9 cellular contexts compared by ENCODE assay signal in genomic region chr2:182649316-182649715, GRCh38.
A peak's percentile ranks its signal among the peaks of the same experiment; 100 is the strongest.
DNase-seq lines count a peak whose midpoint lies in the region; ATAC-seq and TF ChIP-seq lines count a peak whose summit lies in the region.
"Had no signal": no experiment of that assay in that cellular context is flagged by ENCODE, and none has a peak within 500 bp of the region (broad histone marks: within the 10 kb centered on the region; RNA-seq: fewer than 3 reads in every experiment).

No MANE protein-coding gene starts in this region.

- no peak overlapping the region for H3K27ac Mint-ChIP-seq in T-helper 17 cell

- H2AFZ ChIP-seq in neuronal stem cell (ENCODE audit: low read length) = no peak overlapping the region

- no peak overlapping the region for H3K9ac ChIP-seq in neuronal stem cell (ENCODE audit: low read depth, low read length, poor library complexity)

- no peak overlapping the region for H3K27ac ChIP-seq in neuronal stem cell (replicated peaks; ENCODE audit: low read length)
- no peak overlapping the region for H3K27ac ChIP-seq in suprapubic skin

- no peak overlapping the region for H2AK5ac ChIP-seq in neuronal stem cell (ENCODE audit: low read depth, low read length)

- H3K4me2 ChIP-seq in neuronal stem cell (ENCODE audit: insufficient read depth, low read length, poor library complexity, severe bottlenecking) = no peak overlapping the region

- no peaks in the 10 kb centered on the region for H3K27me3 ChIP-seq in GM06990 (replicated peaks; ENCODE audit: control insufficient read depth, insufficient read depth, low read length)
- H3K27me3 ChIP-seq in neuronal stem cell (ENCODE audit: control insufficient read depth in 3 of 3, insufficient read depth in 3 of 3, low read depth in 1 of 3, low read length in 3 of 3) = no peaks in the 10 kb centered on the region
- H3K27me3 ChIP-seq in suprapubic skin = no peaks in the 10 kb centered on the region

- ATAC-seq in HG02884 (IDR thresholded peaks at IDR 0.05; ENCODE audit: unreplicated experiment) (peak; percentile 71), T-helper 17 cell (no peak), HG02840 (IDR thresholded peaks at IDR 0.05; ENCODE audit: low FRiP score, unreplicated experiment) (no peak)

- H3K27me3 Mint-ChIP-seq in T-helper 17 cell = peaks cover 4% of the 10 kb centered on the region

- H3K4me3 ChIP-seq in GM06990 (replicated peaks; ENCODE audit: low read depth, low read length) (no peak overlapping the region), neuronal stem cell (ENCODE audit: low read length in 2 of 2) (no peak overlapping the region), suprapubic skin (no peak overlapping the region)

- H3K14ac ChIP-seq in neuronal stem cell (ENCODE audit: low read length) = no peak overlapping the region

- H3K23ac ChIP-seq in neuronal stem cell (ENCODE audit: low read depth, low read length, poor library complexity) = no peak overlapping the region

- H3K4me1 Mint-ChIP-seq in T-helper 17 cell = peaks cover 15% of the 10 kb centered on the region

- H3K4ac ChIP-seq in neuronal stem cell (ENCODE audit: low read length) = no peak overlapping the region

- TF ChIP-seq CTCF in GM06990 (IDR thresholded peaks at IDR 0.05; ENCODE audit: insufficient read depth, low read length, poor library complexity, severe bottlenecking) (peak; percentile 52), suprapubic skin (IDR thresholded peaks at IDR 0.05) (no peak)

- H3K9me3 ChIP-seq in neuronal stem cell (replicated peaks in 1 of 2; ENCODE audit: control insufficient read depth in 2 of 2, insufficient read depth in 1 of 2, low read depth in 1 of 2, low read length in 2 of 2) (no peaks in the 10 kb centered on the region), suprapubic skin (no peaks in the 10 kb centered on the region), T-helper 17 cell (ENCODE audit: control insufficient read depth, low read length, poor library complexity, severe bottlenecking) (no peaks in the 10 kb centered on the region)

- H3K4me3 Mint-ChIP-seq in T-helper 17 cell = no peak overlapping the region
- H3K4me3 Mint-ChIP-seq: naive B cell had no signal

- H2BK5ac ChIP-seq in neuronal stem cell (ENCODE audit: low read length) = no peak overlapping the region

- no peaks in the 10 kb centered on the region for H3K36me3 ChIP-seq in GM06990 (ENCODE audit: control insufficient read depth, insufficient read depth, low read length)
- no peaks in the 10 kb centered on the region for H3K36me3 ChIP-seq in neuronal stem cell (replicated peaks in 1 of 2; ENCODE audit: control insufficient read depth in 2 of 2, insufficient read depth in 2 of 2, low read length in 2 of 2)
- no peaks in the 10 kb centered on the region for H3K36me3 ChIP-seq in suprapubic skin

- no CpG with 5 or more reads among the region's 6 CpGs for WGBS in neuronal stem cell (ENCODE audit: extremely low coverage in 2 of 2, insufficient read length in 2 of 2, insufficient replicate concordance in 1 of 2), 2 donors
- 74% methylated on average over 6 of the region's 6 CpGs for WGBS in suprapubic skin

- DNase-seq in GM06990 (ENCODE audit: extremely low read depth, insufficient read length) = no peak
- peak; percentile 70 for DNase-seq in NCI-H460 (ENCODE audit: extremely low read depth, low read depth)
- peak; percentile 59 for DNase-seq in ecto neural progenitor cell (ENCODE audit: low spot score)
- DNase-seq in neuronal stem cell (ENCODE audit: low spot score) = peak; percentile 12
- DNase-seq in suprapubic skin (ENCODE audit: low spot score in 2 of 2) = no peak
- no peak for DNase-seq in T-helper 17 cell
- DNase-seq: naive B cell had no signal

- no peaks in the 10 kb centered on the region for H3K79me1 ChIP-seq in neuronal stem cell (ENCODE audit: low read depth, low read length)

- H3K4me1 ChIP-seq in neuronal stem cell (ENCODE audit: control insufficient read depth in 2 of 2, insufficient read depth in 1 of 2, low read depth in 1 of 2, low read length in 2 of 2) (no peaks in the 10 kb centered on the region), suprapubic skin (no peaks in the 10 kb centered on the region)

- no peaks in the 10 kb centered on the region for H3K36me3 Mint-ChIP-seq in T-helper 17 cell (ENCODE audit: low read depth)
- H3K36me3 Mint-ChIP-seq: naive B cell had no signal

- H2BK15ac ChIP-seq in neuronal stem cell (ENCODE audit: low read length) = no peak overlapping the region

- no peak overlapping the region for H2BK120ac ChIP-seq in neuronal stem cell (ENCODE audit: low read depth, low read length)

- H3K18ac ChIP-seq in neuronal stem cell (ENCODE audit: low read length) = no peak overlapping the region

- TF ChIP-seq EP300 in suprapubic skin (IDR thresholded peaks at IDR 0.05) = no peak

- no peak for TF ChIP-seq POLR2A in suprapubic skin (IDR thresholded peaks at IDR 0.05)

- no peak overlapping the region for H4K8ac ChIP-seq in neuronal stem cell (ENCODE audit: low read depth, low read length)

- H4K91ac ChIP-seq in neuronal stem cell (ENCODE audit: low read depth, low read length, poor library complexity) = no peak overlapping the region

- H2BK12ac ChIP-seq in neuronal stem cell (ENCODE audit: low read length) = no peak overlapping the region

Comparison
In these comparisons a context has a peak if more than half of its experiments do, and no peak if none do; other contexts are left out.
1. DNase-seq: peak in NCI-H460 (single experiment), ecto neural progenitor cell (single experiment) and neuronal stem cell (single experiment); none in GM06990 (single experiment), suprapubic skin (0 of 2) and T-helper 17 cell (0 of 3).